20 cellular contexts compared by ENCODE assay signal in the genomic region with DNA sequence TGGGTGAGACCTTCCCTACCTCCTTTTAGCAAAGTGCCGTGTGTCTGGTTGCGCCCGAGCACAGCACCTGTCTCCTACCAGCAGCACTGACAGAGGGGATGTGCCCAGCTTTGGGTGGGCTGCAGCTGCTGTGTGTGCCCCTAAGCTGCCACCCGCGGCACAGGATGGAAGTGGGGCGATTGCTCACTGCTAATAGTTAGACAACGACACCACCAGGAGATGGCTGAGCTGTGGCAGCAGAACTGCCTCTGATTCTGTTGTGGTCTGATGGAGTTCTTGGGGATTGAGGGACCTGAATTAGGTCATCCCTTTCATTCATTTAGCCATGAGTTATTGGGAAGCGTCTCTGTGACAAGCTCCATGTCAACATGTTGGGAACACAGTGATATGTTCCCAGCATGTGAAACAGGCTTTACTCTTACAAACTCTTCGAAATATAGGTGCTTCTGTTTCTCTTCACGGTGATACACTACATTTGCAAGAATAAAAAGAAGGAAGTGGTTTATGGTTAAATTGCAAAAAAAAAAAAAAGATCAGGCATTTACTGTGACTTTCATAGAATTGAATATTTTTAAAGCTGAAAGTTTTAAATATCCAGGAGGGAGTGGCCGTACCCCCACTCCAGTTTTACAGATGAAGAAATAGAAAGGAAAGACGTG.
DNase-seq lines count a peak whose midpoint lies in the region; ATAC-seq and TF ChIP-seq lines count a peak whose summit lies in the region.
"Had no signal": no experiment of that assay in that cellular context is flagged by ENCODE, and none has a peak within 500 bp of the region (broad histone marks: within the 10 kb centered on the region; RNA-seq: fewer than 3 reads in every experiment).

No MANE protein-coding gene starts in this region.

- no peaks in the 10 kb centered on the region for H3K9me3 Mint-ChIP-seq in activated T-cell treated with anti-CD3 and anti-CD28 coated beads, Interleukin-2, amount 50 U/mL, for 4 hours
- peaks cover 2% of the 10 kb centered on the region for H3K9me3 Mint-ChIP-seq in activated naive CD4-positive, alpha-beta T cell treated with anti-CD3 and anti-CD28 coated beads, Interleukin-2, amount 10 ng/mL, durations not matched to agents 7 days and 5 days
- H3K9me3 Mint-ChIP-seq in natural killer cell treated with Interleukin-12 subunit alpha and Interleukin-12 subunit beta and Interleukin-15 and Interleukin-18, amount 100 ng/mL, for 72 hours, result no peaks in the 10 kb centered on the region
- no peaks in the 10 kb centered on the region for H3K9me3 Mint-ChIP-seq in endodermal cell
- H3K9me3 Mint-ChIP-seq: GM23338; stimulated activated naive CD8-positive, alpha-beta T cell treated with anti-CD3 and anti-CD28 coated beads, Interleukin-15, Interleukin-2, amounts not matched to agents 100 ng/mL and 50 ng/mL, for 24 hours had no signal

- H3K27me3 Mint-ChIP-seq in activated T-cell treated with anti-CD3 and anti-CD28 coated beads, Interleukin-2, amount 50 U/mL, for 4 hours (ENCODE audit: low read depth), result no peaks in the 10 kb centered on the region
- H3K27me3 Mint-ChIP-seq in activated naive CD4-positive, alpha-beta T cell treated with anti-CD3 and anti-CD28 coated beads, Interleukin-2, amount 10 ng/mL, durations not matched to agents 7 days and 5 days, result peaks cover 21% of the 10 kb centered on the region
- H3K27me3 Mint-ChIP-seq in natural killer cell treated with Interleukin-12 subunit alpha and Interleukin-12 subunit beta and Interleukin-15 and Interleukin-18, amount 100 ng/mL, for 72 hours, result peaks cover 2 to 3% of the 10 kb centered on the region in 2 donors
- peaks cover 6% of the 10 kb centered on the region for H3K27me3 Mint-ChIP-seq in endodermal cell (ENCODE audit: insufficient read depth)

- peak overlapping the region; percentile 55 for H3K4me3 Mint-ChIP-seq in activated T-cell treated with anti-CD3 and anti-CD28 coated beads, Interleukin-2, amount 50 U/mL, for 4 hours
- peak overlapping the region; percentile 1 for H3K4me3 Mint-ChIP-seq in activated naive CD4-positive, alpha-beta T cell treated with anti-CD3 and anti-CD28 coated beads, Interleukin-2, amount 10 ng/mL, durations not matched to agents 7 days and 5 days
- peak overlapping the region; percentile 71 for H3K4me3 Mint-ChIP-seq in natural killer cell treated with Interleukin-12 subunit alpha and Interleukin-12 subunit beta and Interleukin-15 and Interleukin-18, amount 100 ng/mL, for 72 hours
- H3K4me3 Mint-ChIP-seq in endodermal cell, result no peak overlapping the region
- H3K4me3 Mint-ChIP-seq: GM23338; stimulated activated naive CD8-positive, alpha-beta T cell treated with anti-CD3 and anti-CD28 coated beads, Interleukin-15, Interleukin-2, amounts not matched to agents 100 ng/mL and 50 ng/mL, for 24 hours had no signal

- no peak for TF ChIP-seq CTCF in endodermal cell (conservative IDR thresholded peaks at IDR 0.05)

- no peaks in the 10 kb centered on the region for H3K27me3 ChIP-seq in endodermal cell (ENCODE audit: control insufficient read depth, insufficient read depth, low read length, poor library complexity, severe bottlenecking)
- H3K27me3 ChIP-seq: foreskin keratinocyte, upper lobe of right lung had no signal

- H3K9me3 ChIP-seq in endodermal cell (ENCODE audit: control insufficient read depth, low read length), result no peaks in the 10 kb centered on the region
- H3K9me3 ChIP-seq: upper lobe of right lung had no signal

- intact Hi-C loops in left cardiac atrium (cut with DNase I), result no loop called here

- no peaks in the 10 kb centered on the region for H3K36me3 Mint-ChIP-seq in activated T-cell treated with anti-CD3 and anti-CD28 coated beads, Interleukin-2, amount 50 U/mL, for 4 hours (ENCODE audit: insufficient read depth)
- H3K36me3 Mint-ChIP-seq in activated naive CD4-positive, alpha-beta T cell treated with anti-CD3 and anti-CD28 coated beads, Interleukin-2, amount 10 ng/mL, durations not matched to agents 7 days and 5 days, result no peaks in the 10 kb centered on the region
- no peaks in the 10 kb centered on the region for H3K36me3 Mint-ChIP-seq in natural killer cell treated with Interleukin-12 subunit alpha and Interleukin-12 subunit beta and Interleukin-15 and Interleukin-18, amount 100 ng/mL, for 72 hours
- H3K36me3 Mint-ChIP-seq in endodermal cell (ENCODE audit: low read depth), result no peaks in the 10 kb centered on the region

- ATAC-seq in activated T-cell treated with anti-CD3 and anti-CD28 coated beads, Interleukin-2, amount 50 U/mL, for 4 hours, result peak; percentile 19 to 47
- ATAC-seq in natural killer cell treated with Interleukin-12 subunit alpha and Interleukin-12 subunit beta and Interleukin-15 and Interleukin-18, amount 100 ng/mL, for 72 hours, result peak; percentile 60 to 68
- ATAC-seq in left cardiac atrium, result no peak
- ATAC-seq in HG03354 (IDR thresholded peaks at IDR 0.05; ENCODE audit: poor library complexity, severe bottlenecking, unreplicated experiment), result no peak
- ATAC-seq: foreskin keratinocyte, GM23338, upper lobe of right lung had no signal

- no peaks in the 10 kb centered on the region for H3K36me3 ChIP-seq in endodermal cell (ENCODE audit: control insufficient read depth, insufficient read depth, low read length)
- H3K36me3 ChIP-seq: upper lobe of right lung had no signal

- H3K27ac Mint-ChIP-seq in activated naive CD4-positive, alpha-beta T cell treated with anti-CD3 and anti-CD28 coated beads, Interleukin-2, amount 10 ng/mL, durations not matched to agents 7 days and 5 days, result peak overlapping the region; percentile 56
- H3K27ac Mint-ChIP-seq in natural killer cell treated with Interleukin-12 subunit alpha and Interleukin-12 subunit beta and Interleukin-15 and Interleukin-18, amount 100 ng/mL, for 72 hours, result peak overlapping the region; percentile 68 to 70
- H3K27ac Mint-ChIP-seq in endodermal cell, result no peak overlapping the region
- H3K27ac Mint-ChIP-seq: GM23338; stimulated activated naive CD8-positive, alpha-beta T cell treated with anti-CD3 and anti-CD28 coated beads, Interleukin-15, Interleukin-2, amounts not matched to agents 100 ng/mL and 50 ng/mL, for 24 hours had no signal

- CTCF ChIA-PET in activated naive CD4-positive, alpha-beta T cell treated with anti-CD3 and anti-CD28 coated beads, Interleukin-2, amount 10 ng/mL, durations not matched to agents 7 days and 5 days (lab: Charles Lee), result interaction anchor here (1.5 kb wide), 1 partner anchor 710 kb away, joined by 3 read pairs; no protein-coding TSS in a partner anchor

- peaks cover 35% of the 10 kb centered on the region for H3K4me1 Mint-ChIP-seq in activated T-cell treated with anti-CD3 and anti-CD28 coated beads, Interleukin-2, amount 50 U/mL, for 4 hours (ENCODE audit: low read depth)
- H3K4me1 Mint-ChIP-seq in activated naive CD4-positive, alpha-beta T cell treated with anti-CD3 and anti-CD28 coated beads, Interleukin-2, amount 10 ng/mL, durations not matched to agents 7 days and 5 days, result peaks cover 38% of the 10 kb centered on the region
- peaks cover 29 to 33% of the 10 kb centered on the region in 2 donors for H3K4me1 Mint-ChIP-seq in natural killer cell treated with Interleukin-12 subunit alpha and Interleukin-12 subunit beta and Interleukin-15 and Interleukin-18, amount 100 ng/mL, for 72 hours (ENCODE audit: low read depth in 2 of 2)
- peaks cover 40% of the 10 kb centered on the region for H3K4me1 Mint-ChIP-seq in endodermal cell

- no peak overlapping the region for H3K27ac ChIP-seq in endodermal cell (ENCODE audit: low read depth, low read length)
- H3K27ac ChIP-seq: epithelial cell of prostate, foreskin keratinocyte, upper lobe of right lung had no signal

- peak; percentile 7 for DNase-seq in activated T-cell treated with anti-CD3 and anti-CD28 coated beads, Interleukin-2, amount 50 U/mL, for 4 hours
- no peak for DNase-seq in activated T-cell treated with anti-CD3 and anti-CD28 coated beads, Interleukin-2, amount 50 U/mL, for 1 hour
- peak; percentile 24 for DNase-seq in Jurkat, Clone E6-1 (ENCODE audit: low read depth, low spot score)
- DNase-seq in activated naive CD4-positive, alpha-beta T cell treated with anti-CD3 and anti-CD28 coated beads, Interleukin-2, amount 10 ng/mL, durations not matched to agents 7 days and 5 days, result peak; percentile 31
- no peak for DNase-seq in natural killer cell treated with Interleukin-12 subunit alpha and Interleukin-12 subunit beta and Interleukin-15 and Interleukin-18, amount 100 ng/mL, for 72 hours (ENCODE audit: low spot score)
- DNase-seq in left cardiac atrium, result no peak
- no peak for DNase-seq in endodermal cell
- DNase-seq: activated CD4-positive, CD25-positive, alpha-beta regulatory T cell treated with anti-CD3 and anti-CD28 coated beads, Interleukin-2, amount 50 U/mL, for 72 hours; COR-L47; foreskin keratinocyte; mesenchymal stem cell; NCI-H2171; NCI-H748 treated with DMSO at 0.1 percent for 48 hours; stimulated activated CD4-positive, alpha-beta T cell treated with anti-CD3 and anti-CD28 coated beads, Interleukin-12 subunit alpha, Interleukin-12 subunit beta, amount 100 ng/mL, for 4 hours; T1000; upper lobe of right lung had no signal

- H3K4me3 ChIP-seq in Jurkat, Clone E6-1 (ENCODE audit: low read length), result no peak overlapping the region
- H3K4me3 ChIP-seq in endodermal cell (ENCODE audit: low read length), result no peak overlapping the region
- H3K4me3 ChIP-seq: GM23338, upper lobe of right lung had no signal

- 96% methylated on average over 12 of the region's 12 CpGs for WGBS in endodermal cell (ENCODE audit: insufficient coverage in 1 of 2, insufficient read length in 1 of 2), 2 experiments

- no peak overlapping the region for H3K9ac ChIP-seq in endodermal cell (ENCODE audit: extremely low read depth, low read length, poor library complexity, severe bottlenecking)

- peaks cover 5% of the 10 kb centered on the region for H3K4me1 ChIP-seq in endodermal cell (ENCODE audit: control insufficient read depth, insufficient read depth, low read length)
- H3K4me1 ChIP-seq: foreskin keratinocyte had no signal

Comparison
In these comparisons a context has a peak if more than half of its experiments do, and no peak if none do; other contexts are left out.
1. DNase-seq: peak in activated T-cell treated with anti-CD3 and anti-CD28 coated beads, Interleukin-2, amount 50 U/mL, for 4 hours (single experiment), Jurkat, Clone E6-1 (single experiment) and activated naive CD4-positive, alpha-beta T cell treated with anti-CD3 and anti-CD28 coated beads, Interleukin-2, amount 10 ng/mL, durations not matched to agents 7 days and 5 days (single experiment); none in activated T-cell treated with anti-CD3 and anti-CD28 coated beads, Interleukin-2, amount 50 U/mL, for 1 hour (single experiment), natural killer cell treated with Interleukin-12 subunit alpha and Interleukin-12 subunit beta and Interleukin-15 and Interleukin-18, amount 100 ng/mL, for 72 hours (single experiment), left cardiac atrium (single experiment) and endodermal cell (single experiment).
2. ATAC-seq: peak in activated T-cell treated with anti-CD3 and anti-CD28 coated beads, Interleukin-2, amount 50 U/mL, for 4 hours (2 of 2) and natural killer cell treated with Interleukin-12 subunit alpha and Interleukin-12 subunit beta and Interleukin-15 and Interleukin-18, amount 100 ng/mL, for 72 hours (2 of 2); none in left cardiac atrium (0 of 2) and HG03354 (single experiment).